ENCODE assay signal across 1 cellular context in the genomic region with DNA sequence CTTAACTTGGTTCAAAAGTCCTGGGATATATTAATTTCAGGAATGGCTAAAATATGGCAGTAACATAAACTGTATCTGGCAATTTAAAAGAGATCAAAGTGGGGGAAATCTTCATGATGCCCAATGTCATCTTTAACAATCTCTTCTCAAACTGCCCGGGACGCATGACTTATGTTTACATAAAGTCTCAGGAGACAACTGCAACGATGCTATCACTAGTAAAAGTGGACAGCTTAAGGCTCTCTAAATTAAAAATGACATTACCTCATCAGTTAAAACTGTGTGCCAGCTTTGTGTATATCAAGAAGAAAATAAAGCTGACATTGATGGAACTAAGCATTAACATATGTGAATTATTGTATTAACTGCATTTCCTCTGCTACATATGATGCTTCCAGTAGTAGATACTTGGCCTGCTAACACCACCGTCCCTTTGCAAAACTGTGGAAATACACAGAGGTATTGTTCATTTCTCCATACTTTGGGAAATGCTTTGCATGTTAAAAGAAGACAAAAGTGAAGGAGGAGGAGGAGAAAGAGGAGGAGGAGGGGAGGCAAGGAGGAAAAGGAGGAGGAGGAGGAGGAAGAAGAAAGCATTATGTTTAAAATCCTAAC.
TF ChIP-seq lines count a peak whose summit lies in the region.

No MANE protein-coding gene starts in this region.

TF ChIP-seq in SK-N-SH, 30 proteins besides CTCF, POLR2A, EP300 and RAD21 (continued from another document):
- TF ChIP-seq, protein P1, sequence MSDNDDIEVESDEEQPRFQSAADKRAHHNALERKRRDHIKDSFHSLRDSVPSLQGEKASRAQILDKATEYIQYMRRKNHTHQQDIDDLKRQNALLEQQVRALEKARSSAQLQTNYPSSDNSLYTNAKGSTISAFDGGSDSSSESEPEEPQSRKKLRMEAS (IDR thresholded peaks at IDR 0.05; ENCODE audit: low read depth), result peak; percentile 37; the same call in 1 of the 2 replicates
- peak; percentile 78; the same call in 1 of the 2 replicates for TF ChIP-seq POLR2AphosphoS5 (IDR thresholded peaks at IDR 0.05; ENCODE audit: low read depth, low read length)
- no peak for TF ChIP-seq SMC3 (IDR thresholded peaks at IDR 0.05; ENCODE audit: low read depth, low read length)
- no peak for TF ChIP-seq EZH2phosphoT487 (IDR thresholded peaks at IDR 0.05; ENCODE audit: borderline replicate concordance, low read depth)
- TF ChIP-seq YY1 (IDR thresholded peaks at IDR 0.05; ENCODE audit: low read depth), result no peak
- TF ChIP-seq REST (IDR thresholded peaks at IDR 0.05; ENCODE audit: low read depth, low read length), result no peak
- peak; percentile 88 for TF ChIP-seq NFIC (IDR thresholded peaks at IDR 0.05; ENCODE audit: borderline replicate concordance)
- TF ChIP-seq TAF1 (IDR thresholded peaks at IDR 0.05; ENCODE audit: borderline replicate concordance, low read depth, low read length), result no peak
- no peak for TF ChIP-seq NRF1 (IDR thresholded peaks at IDR 0.05; ENCODE audit: low read depth, low read length)
- peak; percentile 97 for TF ChIP-seq PBX3 (IDR thresholded peaks at IDR 0.05)
- TF ChIP-seq FOXM1 (IDR thresholded peaks at IDR 0.05; ENCODE audit: low read depth), result peak; percentile 93
- TF ChIP-seq FOSL2 (IDR thresholded peaks at IDR 0.05; ENCODE audit: borderline replicate concordance, low read depth), result peak; percentile 30; the same call in 1 of the 2 replicates
- peak; percentile 38 for TF ChIP-seq CHD2 (IDR thresholded peaks at IDR 0.05; ENCODE audit: low read length, partially characterized antibody)
- TF ChIP-seq MXI1 (IDR thresholded peaks at IDR 0.05; ENCODE audit: low read depth, low read length), result no peak
- TF ChIP-seq RXRA (IDR thresholded peaks at IDR 0.05; ENCODE audit: borderline replicate concordance, low read depth), result peak; percentile 44; the same call in 1 of the 2 replicates
- TF ChIP-seq, protein P2, sequence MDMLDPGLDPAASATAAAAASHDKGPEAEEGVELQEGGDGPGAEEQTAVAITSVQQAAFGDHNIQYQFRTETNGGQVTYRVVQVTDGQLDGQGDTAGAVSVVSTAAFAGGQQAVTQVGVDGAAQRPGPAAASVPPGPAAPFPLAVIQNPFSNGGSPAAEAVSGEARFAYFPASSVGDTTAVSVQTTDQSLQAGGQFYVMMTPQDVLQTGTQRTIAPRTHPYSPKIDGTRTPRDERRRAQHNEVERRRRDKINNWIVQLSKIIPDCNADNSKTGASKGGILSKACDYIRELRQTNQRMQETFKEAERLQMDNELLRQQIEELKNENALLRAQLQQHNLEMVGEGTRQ (IDR thresholded peaks at IDR 0.05; ENCODE audit: borderline replicate concordance, low read depth, low read length), result no peak
- no peak for TF ChIP-seq RCOR1 (IDR thresholded peaks at IDR 0.05; ENCODE audit: low read length)
- TF ChIP-seq, protein P3, sequence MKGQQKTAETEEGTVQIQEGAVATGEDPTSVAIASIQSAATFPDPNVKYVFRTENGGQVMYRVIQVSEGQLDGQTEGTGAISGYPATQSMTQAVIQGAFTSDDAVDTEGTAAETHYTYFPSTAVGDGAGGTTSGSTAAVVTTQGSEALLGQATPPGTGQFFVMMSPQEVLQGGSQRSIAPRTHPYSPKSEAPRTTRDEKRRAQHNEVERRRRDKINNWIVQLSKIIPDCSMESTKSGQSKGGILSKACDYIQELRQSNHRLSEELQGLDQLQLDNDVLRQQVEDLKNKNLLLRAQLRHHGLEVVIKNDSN (IDR thresholded peaks at IDR 0.05; ENCODE audit: borderline replicate concordance, low read depth), result no peak
- no peak for TF ChIP-seq ELF1 (IDR thresholded peaks at IDR 0.05)
